Comparison of ENCODE assay signal across 17 cellular contexts in the genomic region with DNA sequence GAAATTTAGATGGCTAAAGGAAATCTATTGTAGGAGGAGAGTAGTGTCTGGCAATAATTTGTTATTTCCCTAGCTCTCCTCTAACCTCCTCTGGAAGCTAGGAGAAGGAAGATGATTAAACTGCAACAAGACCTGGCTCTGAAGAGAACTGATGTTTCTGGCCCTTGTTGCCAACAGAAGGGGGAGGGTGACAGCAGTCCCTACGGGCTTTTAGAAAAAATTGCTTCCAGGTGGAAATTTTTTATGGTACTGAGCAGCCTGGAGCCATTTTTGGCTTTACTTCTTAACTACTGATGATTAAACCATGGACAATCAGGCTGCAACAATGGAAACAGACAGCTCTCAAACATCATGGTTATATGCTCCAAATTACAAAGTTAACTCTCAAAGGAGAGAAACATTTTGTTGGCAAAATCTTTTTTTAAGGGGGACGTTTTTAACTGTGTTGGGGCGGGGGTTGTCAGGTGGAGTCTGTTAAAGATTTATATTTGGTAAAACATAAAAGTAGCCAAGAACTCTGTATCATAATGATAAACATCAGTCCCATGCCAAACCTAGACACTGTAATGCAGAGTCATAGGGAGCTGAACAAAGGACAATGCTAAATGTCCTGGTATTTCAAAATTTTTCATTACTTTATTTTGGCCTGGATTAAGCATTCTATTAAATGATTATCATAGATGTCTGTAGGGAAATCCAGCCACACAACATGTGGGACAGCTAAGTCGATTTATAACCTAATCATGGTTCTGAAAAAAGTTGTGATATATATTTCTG.
A peak's percentile ranks its signal among the peaks of the same experiment; 100 is the strongest.
DNase-seq lines count a peak whose midpoint lies in the region; ATAC-seq and TF ChIP-seq lines count a peak whose summit lies in the region.
"Had no signal": no experiment of that assay in that cellular context is flagged by ENCODE, and none has a peak within 500 bp of the region (broad histone marks: within the 10 kb centered on the region; RNA-seq: fewer than 3 reads in every experiment).

No MANE protein-coding gene starts in this region.

- POLR2A ChIA-PET in Panc1 (lab: Charles Lee) = no interaction called here

- no peaks in the 10 kb centered on the region for H3K9me3 ChIP-seq in Panc1 (ENCODE audit: control insufficient read depth, insufficient read depth, low read depth, low read length)
- H3K9me3 ChIP-seq in uterus = no peaks in the 10 kb centered on the region
- H3K9me3 ChIP-seq: esophagus muscularis mucosa had no signal

- H3K36me3 ChIP-seq in Panc1 (ENCODE audit: control insufficient read depth, insufficient read depth, low read length) (no peaks in the 10 kb centered on the region), uterus (no peaks in the 10 kb centered on the region)

- peak overlapping the region; percentile 74 for H3K27ac ChIP-seq in Panc1 (ENCODE audit: low read length)
- H3K27ac ChIP-seq in uterus = no peak overlapping the region
- H3K27ac ChIP-seq: esophagus muscularis mucosa had no signal

- no peak for TF ChIP-seq POLR2A in uterus (IDR thresholded peaks at IDR 0.05)

- in situ Hi-C loops in Panc1 (cut with HindIII; ENCODE audit: low pct_unique_long_range_greater_than_20kb, low sequenced_read_pairs) = no loop called here

- no peak for TF ChIP-seq CTCF in Panc1 (IDR thresholded peaks at IDR 0.05)
- TF ChIP-seq CTCF in fibroblast of mammary gland (conservative IDR thresholded peaks at IDR 0.05; ENCODE audit: control insufficient read depth, insufficient read depth, low read depth, low read length) = no peak
- TF ChIP-seq CTCF in uterus (IDR thresholded peaks at IDR 0.05) = no peak
- no peak for TF ChIP-seq CTCF in GM20000 (IDR thresholded peaks at IDR 0.05; ENCODE audit: extremely low read depth, missing control alignments)

- H3K27me3 ChIP-seq in Panc1 (ENCODE audit: control insufficient read depth, insufficient read depth, low read length) (no peaks in the 10 kb centered on the region), uterus (no peaks in the 10 kb centered on the region)
- H3K27me3 ChIP-seq: esophagus muscularis mucosa had no signal

- CTCF ChIA-PET in Panc1 (lab: Charles Lee) = no interaction called here

- H3K4me3 ChIP-seq in Panc1 (ENCODE audit: low read depth in 2 of 2, low read length in 2 of 2) = no peak overlapping the region
- no peak overlapping the region for H3K4me3 ChIP-seq in fibroblast of mammary gland (ENCODE audit: control insufficient read depth, low read depth, low read length)
- H3K4me3 ChIP-seq in uterus = no peak overlapping the region
- H3K4me3 ChIP-seq: esophagus muscularis mucosa had no signal

- no TSS peak for BruUV-seq in Panc1 (replicated peaks; lab: Mats Ljungman, UMichigan)

- H3K4me1 ChIP-seq in Panc1 (ENCODE audit: control insufficient read depth, insufficient read depth, low read length) (peaks cover 14% of the 10 kb centered on the region), uterus (peaks cover 0 to 3% of the 10 kb centered on the region in 2 donors)

- DNase-seq in left cardiac atrium = no peak
- DNase-seq in Right ventricle myocardium inferior (ENCODE audit: missing footprints) = no peak
- DNase-seq in Panc1 (ENCODE audit: low read depth, low spot score) = no peak
- peak; percentile 66 for DNase-seq in fibroblast of mammary gland (ENCODE audit: low read depth)
- DNase-seq in uterus = peak; percentile 30 to 50
- DNase-seq in T1000 (lab: John Stamatoyannopoulos, UW) = no peak
- no peak for DNase-seq in GM20000 (ENCODE audit: low spot score)
- DNase-seq in OCI-M2 (lab: John Stamatoyannopoulos, UW; ENCODE audit: unreplicated experiment) = no peak
- DNase-seq: DND-41; naive B cell; NCI-H524 treated with DMSO at 0.1 percent for 48 hours; right cardiac atrium; RPMI8226; stimulated activated CD4-positive, alpha-beta T cell treated with anti-CD3 and anti-CD28 coated beads, Interleukin-4, amount 100 ng/mL, for 24 hours; stimulated activated naive B cell treated with anti-CD40 and anti-IgM and Interleukin-4, amounts not matched to agents 10 μg/mL and 1 μg/mL and 100 μg/mL, for 72 hours; T-helper 9 cell had no signal

- intact Hi-C loops in left cardiac atrium (cut with DNase I) (no loop called here), Right ventricle myocardium inferior (cut with DNase I) (no loop called here), Panc1 (cut with micrococcal nuclease; ENCODE audit: unreplicated experiment) (loop anchor here (10.0 kb wide), 1 partner anchor 1211 kb away; no protein-coding TSS in a partner anchor), uterus (cut with DNase I; ENCODE audit: low total_unique reads) (no loop called here)

- ATAC-seq in left cardiac atrium = peak; percentile 17 to 55
- no peak for ATAC-seq in Right ventricle myocardium inferior
- no peak for ATAC-seq in Panc1
- ATAC-seq: stimulated activated naive B cell treated with anti-CD40 and anti-IgM and Interleukin-4, amounts not matched to agents 10 μg/mL and 1 μg/mL and 100 μg/mL, for 72 hours had no signal

Comparison
In these comparisons a context has a peak if more than half of its experiments do, and no peak if none do; other contexts are left out.
1. ATAC-seq: peak in left cardiac atrium (2 of 2); none in Right ventricle myocardium inferior (single experiment) and Panc1 (single experiment).
2. DNase-seq: peak in fibroblast of mammary gland (single experiment) and uterus (2 of 2); none in left cardiac atrium (single experiment), Right ventricle myocardium inferior (single experiment), Panc1 (single experiment), T1000 (single experiment), GM20000 (single experiment) and OCI-M2 (single experiment).